ENCODE assay signal across 8 cellular contexts in genomic region chr6:44010411-44011349, GRCh38.
DNase-seq lines count a peak whose midpoint lies in the region; ATAC-seq, FAIRE-seq and TF ChIP-seq lines count a peak whose summit lies in the region.

No MANE protein-coding gene starts in this region.

- no peak overlapping the region for H3K4me3 Mint-ChIP-seq in CD4-positive, alpha-beta T cell

- H3K27ac ChIP-seq in WERI-Rb-1: no peak overlapping the region
- H3K27ac ChIP-seq in CD4-positive, alpha-beta T cell (ENCODE audit: low read depth, low read length): no peak overlapping the region

- no peak overlapping the region for H3K27ac Mint-ChIP-seq in CD4-positive, alpha-beta T cell

- no peak overlapping the region for H3K4me3 ChIP-seq in WERI-Rb-1 (ENCODE audit: low read depth, low read length)

- no peak for TF ChIP-seq CTCF in WERI-Rb-1 (IDR thresholded peaks at IDR 0.05; ENCODE audit: low read depth, low read length)
- TF ChIP-seq CTCF in CD4-positive, alpha-beta T cell (IDR thresholded peaks at IDR 0.05): no peak

- no peaks in the 10 kb centered on the region for H3K9me3 ChIP-seq in WERI-Rb-1 (ENCODE audit: severe bottlenecking)
- no peaks in the 10 kb centered on the region for H3K9me3 ChIP-seq in CD4-positive, alpha-beta T cell (ENCODE audit: control insufficient read depth, low read length)

- no peaks in the 10 kb centered on the region for H3K9me3 Mint-ChIP-seq in CD4-positive, alpha-beta T cell

- peak; percentile 43 for FAIRE-seq in islet of Langerhans (lab: Jason Lieb, UNC)

- CTCF ChIA-PET in CD4-positive, alpha-beta T cell (lab: Charles Lee): no interaction called here

- ATAC-seq in GM21825 (IDR thresholded peaks at IDR 0.05; ENCODE audit: unreplicated experiment): no peak
- no peak for ATAC-seq in CD4-positive, alpha-beta T cell (ENCODE audit: poor library complexity)
- ATAC-seq in HG03196 (IDR thresholded peaks at IDR 0.05; ENCODE audit: unreplicated experiment): no peak

- peaks cover 14% of the 10 kb centered on the region for H3K27me3 Mint-ChIP-seq in CD4-positive, alpha-beta T cell

- H3K4me1 Mint-ChIP-seq in CD4-positive, alpha-beta T cell (ENCODE audit: low read depth): no peaks in the 10 kb centered on the region

- DNase-seq in AG08395 (ENCODE audit: low spot score) (peak; percentile 94), HT1080 (ENCODE audit: low read depth) (peak; percentile 97), WERI-Rb-1 (peak; percentile 15), NCI-H2081 treated with DMSO at 0.1 percent for 48 hours (lab: John Stamatoyannopoulos, UW) (no peak)
- DNase-seq in CD4-positive, alpha-beta T cell: no peak

- no peaks in the 10 kb centered on the region for H3K36me3 ChIP-seq in WERI-Rb-1

- no peaks in the 10 kb centered on the region for H3K27me3 ChIP-seq in WERI-Rb-1 (ENCODE audit: insufficient read depth, low read depth, severe bottlenecking)
- H3K27me3 ChIP-seq in CD4-positive, alpha-beta T cell (ENCODE audit: control insufficient read depth, insufficient read depth, low read length): no peaks in the 10 kb centered on the region

- intact Hi-C loops in CD4-positive, alpha-beta T cell (cut with DNase I, micrococcal nuclease): no loop called here

- POLR2A ChIA-PET in CD4-positive, alpha-beta T cell (lab: Charles Lee): no interaction called here

- H3K36me3 Mint-ChIP-seq in CD4-positive, alpha-beta T cell (ENCODE audit: low read depth): no peaks in the 10 kb centered on the region

Comparison
In these comparisons a context has a peak if more than half of its experiments do, and no peak if none do; other contexts are left out.
1. DNase-seq: peak in AG08395 (single experiment), HT1080 (single experiment) and WERI-Rb-1 (single experiment); none in NCI-H2081 treated with DMSO at 0.1 percent for 48 hours (single experiment) and CD4-positive, alpha-beta T cell (0 of 10).